ENCODE assay signal across 22 cellular contexts in the genomic region with DNA sequence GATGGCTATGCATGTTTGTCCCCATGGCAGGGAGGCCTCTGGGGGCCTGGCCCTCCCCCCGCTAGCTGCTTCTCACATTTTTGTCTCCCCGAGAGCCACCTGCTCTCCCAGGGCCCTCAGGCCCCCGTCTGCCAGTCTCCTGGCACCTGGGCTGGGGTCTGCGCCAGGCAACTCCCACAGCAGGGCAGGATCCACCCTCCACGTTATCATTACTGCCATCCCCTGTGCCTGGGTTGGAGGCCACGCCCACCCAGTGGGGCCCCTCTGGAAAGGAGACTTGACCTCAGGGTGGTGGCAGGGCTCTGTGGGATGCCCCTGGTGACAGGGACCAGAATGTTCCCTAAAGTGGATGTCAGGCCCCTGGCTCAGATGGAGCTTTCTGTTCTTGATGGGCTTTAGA.
DNase-seq lines count a peak whose midpoint lies in the region; FAIRE-seq and TF ChIP-seq lines count a peak whose summit lies in the region.
"Had no signal": no experiment of that assay in that cellular context is flagged by ENCODE, and none has a peak within 500 bp of the region (broad histone marks: within the 10 kb centered on the region; RNA-seq: fewer than 3 reads in every experiment).

No MANE protein-coding gene starts in this region.

- peaks cover 95% of the 10 kb centered on the region for H3K79me2 ChIP-seq in astrocyte (ENCODE audit: insufficient read depth, low read length)

- DNase-seq in breast epithelium (ENCODE audit: low spot score in 2 of 2), result no peak
- DNase-seq in MCF 10A (ENCODE audit: unreplicated experiment), result no peak
- no peak for DNase-seq in astrocyte (ENCODE audit: low read depth)
- no peak for DNase-seq in neuronal stem cell (ENCODE audit: low spot score)
- DNase-seq in vagina (ENCODE audit: extremely low spot score in 2 of 2), result no peak
- DNase-seq in cerebellar cortex (ENCODE audit: low spot score), result no peak
- no peak for DNase-seq in H4 (ENCODE audit: low spot score)
- DNase-seq in GM19239 (ENCODE audit: insufficient read length, low spot score), result no peak
- DNase-seq: activated B cell treated with CpG ODN at 0.5 μM for 24 hours; activated T-cell treated with anti-CD3 and anti-CD28 coated beads, Interleukin-2, amount 50 U/mL, for 72 hours; DMS53; esophagus squamous epithelium; glutamatergic neuron; left ventricle myocardium superior; MM.1S; NCI-H187 treated with DMSO at 0.1 percent for 48 hours; NCI-H2227 treated with DMSO at 0.1 percent for 48 hours; PC-3; SIG-M5 had no signal

- H3K27me3 ChIP-seq in breast epithelium (no peaks in the 10 kb centered on the region), astrocyte (ENCODE audit: insufficient read depth, low read length) (no peaks in the 10 kb centered on the region), neuronal stem cell (ENCODE audit: control insufficient read depth in 3 of 3, insufficient read depth in 3 of 3, low read depth in 1 of 3, low read length in 3 of 3) (no peaks in the 10 kb centered on the region), vagina (no peaks in the 10 kb centered on the region)
- H3K27me3 ChIP-seq: cardiac muscle cell, esophagus squamous epithelium had no signal

- H3K27me3 Mint-ChIP-seq in MCF 10A (ENCODE audit: insufficient read depth, unreplicated experiment) (no peaks in the 10 kb centered on the region), astrocyte (ENCODE audit: low read depth, unreplicated experiment) (no peaks in the 10 kb centered on the region)
- H3K27me3 Mint-ChIP-seq: activated B cell treated with CpG ODN at 0.5 μM for 24 hours; stimulated activated memory B cell treated with anti-CD40 and anti-IgM and Interleukin-4, amounts not matched to agents 10 μg/mL and 1 μg/mL and 100 μg/mL, for 72 hours had no signal

- no peak overlapping the region for H3K23ac ChIP-seq in neuronal stem cell (ENCODE audit: low read depth, low read length, poor library complexity)

- WGBS in neuronal stem cell (ENCODE audit: extremely low coverage in 2 of 2, insufficient read length in 2 of 2, insufficient replicate concordance in 1 of 2), 2 donors, result no CpG with 5 or more reads among the region's 6 CpGs

- peak overlapping the region; percentile 79 for H2BK5ac ChIP-seq in neuronal stem cell (ENCODE audit: low read length)

- peak overlapping the region; percentile 13 for H2AK5ac ChIP-seq in neuronal stem cell (ENCODE audit: low read depth, low read length)

- H3K9me3 Mint-ChIP-seq in MCF 10A (ENCODE audit: unreplicated experiment) (no peaks in the 10 kb centered on the region), astrocyte (ENCODE audit: unreplicated experiment) (no peaks in the 10 kb centered on the region)
- H3K9me3 Mint-ChIP-seq: activated B cell treated with CpG ODN at 0.5 μM for 24 hours; activated T-cell treated with anti-CD3 and anti-CD28 coated beads, Interleukin-2, amount 50 U/mL, for 72 hours; stimulated activated memory B cell treated with anti-CD40 and anti-IgM and Interleukin-4, amounts not matched to agents 10 μg/mL and 1 μg/mL and 100 μg/mL, for 72 hours had no signal

- no peak overlapping the region for H2BK15ac ChIP-seq in neuronal stem cell (ENCODE audit: low read length)

- no peaks in the 10 kb centered on the region for H3K9me3 ChIP-seq in breast epithelium
- no peaks in the 10 kb centered on the region for H3K9me3 ChIP-seq in astrocyte (ENCODE audit: insufficient read depth, low read depth, low read length)
- peaks cover 0 to 1% of the 10 kb centered on the region in 2 donors for H3K9me3 ChIP-seq in neuronal stem cell (replicated peaks in 1 of 2; ENCODE audit: control insufficient read depth in 2 of 2, insufficient read depth in 1 of 2, low read depth in 1 of 2, low read length in 2 of 2)
- H3K9me3 ChIP-seq in vagina, result no peaks in the 10 kb centered on the region
- H3K9me3 ChIP-seq: esophagus squamous epithelium had no signal

- CTCF ChIA-PET in MCF 10A (lab: Yijun Ruan, JAX), result interaction anchor here (0.6 kb wide), 1 partner anchor 1286 kb away, joined by 3 read pairs; no protein-coding TSS in a partner anchor

- TF ChIP-seq CTCF in breast epithelium (IDR thresholded peaks at IDR 0.05), result no peak
- no peak for TF ChIP-seq CTCF in MCF 10A (IDR thresholded peaks at IDR 0.05; ENCODE audit: unreplicated experiment)
- TF ChIP-seq CTCF in astrocyte (IDR thresholded peaks at IDR 0.05; ENCODE audit: insufficient read depth, low read depth, low read length), result no peak
- no peak for TF ChIP-seq CTCF in vagina (IDR thresholded peaks at IDR 0.05)

- no peak overlapping the region for H4K8ac ChIP-seq in neuronal stem cell (ENCODE audit: low read depth, low read length)

- H2BK12ac ChIP-seq in neuronal stem cell (ENCODE audit: low read length), result no peak overlapping the region

- H3K4me3 ChIP-seq in breast epithelium (no peak overlapping the region), astrocyte (ENCODE audit: insufficient read depth, low read depth, low read length) (no peak overlapping the region), neuronal stem cell (ENCODE audit: low read length in 2 of 2) (no peak overlapping the region), vagina (no peak overlapping the region)
- H3K4me3 ChIP-seq: cardiac muscle cell, esophagus squamous epithelium had no signal

- H4K91ac ChIP-seq in neuronal stem cell (ENCODE audit: low read depth, low read length, poor library complexity), result no peak overlapping the region

- POLR2A ChIA-PET in MCF 10A (lab: Yijun Ruan, JAX), result no interaction called here

- H3K4me1 Mint-ChIP-seq in MCF 10A (ENCODE audit: insufficient read depth, unreplicated experiment) (peaks cover 24% of the 10 kb centered on the region), astrocyte (ENCODE audit: low read depth, unreplicated experiment) (peaks cover 24% of the 10 kb centered on the region)

- intact Hi-C loops in breast epithelium (cut with DNase I; ENCODE audit: low total_unique reads), result no loop called here
- intact Hi-C loops in MCF 10A (cut with micrococcal nuclease), result loop anchor here (5.0 to 10.0 kb wide), 2 partner anchors 62 to 100 kb away; a partner anchor contains a TSS
- intact Hi-C loops in vagina (cut with DNase I), result no loop called here

- H2BK120ac ChIP-seq in neuronal stem cell (ENCODE audit: low read depth, low read length), result no peak overlapping the region

- H3K27ac ChIP-seq in breast epithelium (peak overlapping the region; percentile 22 to 57), astrocyte (ENCODE audit: low read depth, low read length) (peak overlapping the region; percentile 8), neuronal stem cell (replicated peaks; ENCODE audit: low read length) (no peak overlapping the region), vagina (peak overlapping the region; percentile 35)
- H3K27ac ChIP-seq: cardiac muscle cell had no signal

- H3K36me3 ChIP-seq in breast epithelium, result no peaks in the 10 kb centered on the region
- H3K36me3 ChIP-seq in astrocyte (ENCODE audit: insufficient read depth, low read length), result no peaks in the 10 kb centered on the region
- H3K36me3 ChIP-seq in neuronal stem cell (replicated peaks in 1 of 2; ENCODE audit: control insufficient read depth in 2 of 2, insufficient read depth in 2 of 2, low read length in 2 of 2), result peaks cover 0 to 26% of the 10 kb centered on the region in 2 donors
- H3K36me3 ChIP-seq in vagina, result no peaks in the 10 kb centered on the region
- H3K36me3 ChIP-seq: cardiac muscle cell, esophagus squamous epithelium had no signal

- TF ChIP-seq POLR2A in breast epithelium (IDR thresholded peaks at IDR 0.05), result no peak
- no peak for TF ChIP-seq POLR2A in vagina (IDR thresholded peaks at IDR 0.05)

- FAIRE-seq in astrocyte (lab: Jason Lieb, UNC) (no peak), GM19239 (lab: Jason Lieb, UNC) (no peak)
- FAIRE-seq: GM12892 had no signal

- H3K79me1 ChIP-seq in neuronal stem cell (ENCODE audit: low read depth, low read length), result peaks cover 48% of the 10 kb centered on the region

- H3K14ac ChIP-seq in neuronal stem cell (ENCODE audit: low read length), result no peak overlapping the region

- H3K4me2 ChIP-seq in astrocyte (ENCODE audit: low read length) (peak overlapping the region; percentile 19), neuronal stem cell (ENCODE audit: insufficient read depth, low read length, poor library complexity, severe bottlenecking) (no peak overlapping the region)

- H3K9ac ChIP-seq in astrocyte (ENCODE audit: low read length) (peak overlapping the region; percentile 17), neuronal stem cell (ENCODE audit: low read depth, low read length, poor library complexity) (no peak overlapping the region)

- H2AFZ ChIP-seq in astrocyte (ENCODE audit: low read depth, low read length), result no peak overlapping the region
- no peak overlapping the region for H2AFZ ChIP-seq in neuronal stem cell (ENCODE audit: low read length)

- peaks cover 32 to 42% of the 10 kb centered on the region in 2 donors for H3K4me1 ChIP-seq in breast epithelium
- peaks cover 50% of the 10 kb centered on the region for H3K4me1 ChIP-seq in astrocyte (ENCODE audit: insufficient read depth, low read length)
- H3K4me1 ChIP-seq in neuronal stem cell (ENCODE audit: control insufficient read depth in 2 of 2, insufficient read depth in 1 of 2, low read depth in 1 of 2, low read length in 2 of 2), result peaks cover 6 to 26% of the 10 kb centered on the region in 2 donors
- peaks cover 79% of the 10 kb centered on the region for H3K4me1 ChIP-seq in vagina

- peak overlapping the region; percentile 20 for H3K18ac ChIP-seq in neuronal stem cell (ENCODE audit: low read length)

- H3K4ac ChIP-seq in neuronal stem cell (ENCODE audit: low read length), result no peak overlapping the region

- H3K27ac Mint-ChIP-seq in MCF 10A (ENCODE audit: low read depth, unreplicated experiment) (no peak overlapping the region), astrocyte (ENCODE audit: unreplicated experiment) (no peak overlapping the region)
- H3K27ac Mint-ChIP-seq: stimulated activated memory B cell treated with anti-CD40 and anti-IgM and Interleukin-4, amounts not matched to agents 10 μg/mL and 1 μg/mL and 100 μg/mL, for 72 hours had no signal

- peaks cover 19% of the 10 kb centered on the region for H3K36me3 Mint-ChIP-seq in MCF 10A (ENCODE audit: insufficient read depth, unreplicated experiment)
- H3K36me3 Mint-ChIP-seq in astrocyte (ENCODE audit: low read depth, unreplicated experiment), result peaks cover 13% of the 10 kb centered on the region

- H3K4me3 Mint-ChIP-seq in MCF 10A (ENCODE audit: unreplicated experiment) (no peak overlapping the region), astrocyte (ENCODE audit: unreplicated experiment) (no peak overlapping the region)
- H3K4me3 Mint-ChIP-seq: activated B cell treated with CpG ODN at 0.5 μM for 24 hours; stimulated activated memory B cell treated with anti-CD40 and anti-IgM and Interleukin-4, amounts not matched to agents 10 μg/mL and 1 μg/mL and 100 μg/mL, for 72 hours had no signal

- BruUV-seq in MCF 10A (replicated peaks; lab: Mats Ljungman, UMichigan), result no TSS peak

- H4K20me1 ChIP-seq in astrocyte (ENCODE audit: insufficient read depth, low read length), result peaks cover 88% of the 10 kb centered on the region
